In genomic region chr9:116868212-116868611, GRCh38 we compare ENCODE assay signal across 17 cellular contexts.
DNase-seq lines count a peak whose midpoint lies in the region; ATAC-seq and TF ChIP-seq lines count a peak whose summit lies in the region.
"Had no signal": no experiment of that assay in that cellular context is flagged by ENCODE, and none has a peak within 500 bp of the region (broad histone marks: within the 10 kb centered on the region; RNA-seq: fewer than 3 reads in every experiment).

No MANE protein-coding gene starts in this region.

- H3K9me3 ChIP-seq in upper lobe of right lung: no peaks in the 10 kb centered on the region
- H3K9me3 ChIP-seq: left ventricle myocardium inferior had no signal

- DNase-seq in DMS53 (lab: John Stamatoyannopoulos, UW) (peak; percentile 2), DMS53 treated with DMSO at 0.1 percent for 48 hours (lab: John Stamatoyannopoulos, UW; ENCODE audit: unreplicated experiment) (no peak), kidney epithelial cell (ENCODE audit: low read depth) (peak; percentile 80), upper lobe of right lung (no peak), foreskin melanocyte (no peak), C1 segment of cervical spinal cord (lab: John Stamatoyannopoulos, UW) (no peak), DMS153 (lab: John Stamatoyannopoulos, UW) (no peak)
- DNase-seq: activated naive CD4-positive, alpha-beta T cell treated with anti-CD3 and anti-CD28 coated beads for 36 hours; hypothalamus; left ventricle myocardium inferior; naive B cell; NK-92 treated with Interleukin-12 subunit alpha and Interleukin-12 subunit beta, amount 100 ng/mL, for 24 hours; stimulated activated CD4-positive, alpha-beta T cell treated with anti-CD3 and anti-CD28 coated beads, Interleukin-15, amount 100 ng/mL, for 24 hours had no signal

- intact Hi-C loops in upper lobe of right lung (cut with DNase I): no loop called here

- no peaks in the 10 kb centered on the region for H3K36me3 ChIP-seq in kidney epithelial cell (ENCODE audit: control insufficient read depth, insufficient read depth, low read length)
- H3K36me3 ChIP-seq in upper lobe of right lung: no peaks in the 10 kb centered on the region
- H3K36me3 ChIP-seq: left ventricle myocardium inferior had no signal

- no peak overlapping the region for H3K27ac ChIP-seq in upper lobe of right lung
- H3K27ac ChIP-seq: 22Rv1, left ventricle myocardium inferior had no signal

- TF ChIP-seq CTCF in kidney epithelial cell (IDR thresholded peaks at IDR 0.05; ENCODE audit: insufficient read depth, low read length, poor library complexity, severe bottlenecking) (no peak), upper lobe of right lung (IDR thresholded peaks at IDR 0.05) (no peak)

- H3K4me3 ChIP-seq in kidney epithelial cell (ENCODE audit: low read depth, low read length) (no peak overlapping the region), upper lobe of right lung (no peak overlapping the region)
- H3K4me3 ChIP-seq: left ventricle myocardium inferior had no signal

- ATAC-seq in HG03342 (IDR thresholded peaks at IDR 0.05; ENCODE audit: unreplicated experiment) (peak; percentile 62), upper lobe of right lung (peak; percentile 45)
- ATAC-seq: activated CD4-positive, CD25-positive, alpha-beta regulatory T cell treated with anti-CD3 and anti-CD28 coated beads, Interleukin-2, amount 50 U/mL, for 24 hours; Right ventricle myocardium inferior had no signal

- H3K27me3 ChIP-seq in kidney epithelial cell (ENCODE audit: control insufficient read depth, insufficient read depth, low read length) (no peaks in the 10 kb centered on the region), upper lobe of right lung (peaks cover 1% of the 10 kb centered on the region)

- H3K4me1 ChIP-seq in upper lobe of right lung: no peaks in the 10 kb centered on the region
- H3K4me1 ChIP-seq: left ventricle myocardium inferior had no signal

Comparison
In these comparisons a context has a peak if more than half of its experiments do, and no peak if none do; other contexts are left out.
1. DNase-seq: peak in DMS53 (single experiment) and kidney epithelial cell (single experiment); none in DMS53 treated with DMSO at 0.1 percent for 48 hours (single experiment), upper lobe of right lung (single experiment), foreskin melanocyte (single experiment), C1 segment of cervical spinal cord (0 of 14) and DMS153 (single experiment).